Comparison of ENCODE assay signal across 16 cellular contexts in genomic region chr4:3524920-3525319, GRCh38.
"Had no signal": no experiment of that assay in that cellular context is flagged by ENCODE, and none has a peak within 500 bp of the region (broad histone marks: within the 10 kb centered on the region; RNA-seq: fewer than 3 reads in every experiment).

No MANE protein-coding gene starts in this region.

- ATAC-seq: foreskin keratinocyte; left ventricle myocardium superior; naive thymus-derived CD8-positive, alpha-beta T cell had no signal

- H3K9me3 Mint-ChIP-seq: activated T-helper 1 cell treated with anti-CD3 and anti-CD28 coated beads, Interleukin-12 subunit alpha, Interleukin-12 subunit beta, Interleukin-2, Interleukin-4 antibody, amounts not matched to agents 30 ng/mL and 10 ng/mL and 1 ng/mL, durations not matched to agents 14 hours and 24 hours and 36 hours; memory B cell; naive thymus-derived CD8-positive, alpha-beta T cell had no signal

- H3K4me3 ChIP-seq: dorsolateral prefrontal cortex, SK-N-MC, tibial nerve, uterus had no signal

- H3K27ac Mint-ChIP-seq: activated T-helper 1 cell treated with anti-CD3 and anti-CD28 coated beads, Interleukin-12 subunit alpha, Interleukin-12 subunit beta, Interleukin-2, Interleukin-4 antibody, amounts not matched to agents 30 ng/mL and 10 ng/mL and 1 ng/mL, durations not matched to agents 14 hours and 24 hours and 36 hours; memory B cell had no signal

- DNase-seq: activated CD4-positive, alpha-beta T cell treated with anti-CD3 and anti-CD28 coated beads, Interleukin-2, amount 50 U/mL, for 48 hours; activated naive CD4-positive, alpha-beta T cell; activated T-cell treated with anti-CD3 and anti-CD28 coated beads for 4 hours; foreskin keratinocyte; hypothalamus; left ventricle myocardium superior; naive thymus-derived CD8-positive, alpha-beta T cell; stimulated activated CD4-positive, alpha-beta T cell treated with anti-CD3 and anti-CD28 coated beads, Interleukin-2, amount 100 ng/mL, for 24 hours; stimulated activated naive CD4-positive, alpha-beta T cell treated with Interleukin-2 at 50 U/mL for 16 hours; WERI-Rb-1 had no signal

- H3K27me3 Mint-ChIP-seq: memory B cell; naive thymus-derived CD8-positive, alpha-beta T cell had no signal

- H3K4me3 Mint-ChIP-seq: activated T-helper 1 cell treated with anti-CD3 and anti-CD28 coated beads, Interleukin-12 subunit alpha, Interleukin-12 subunit beta, Interleukin-2, Interleukin-4 antibody, amounts not matched to agents 30 ng/mL and 10 ng/mL and 1 ng/mL, durations not matched to agents 14 hours and 24 hours and 36 hours; memory B cell; naive thymus-derived CD8-positive, alpha-beta T cell had no signal
